Comparison of ENCODE assay signal across 35 cellular contexts in the genomic region with DNA sequence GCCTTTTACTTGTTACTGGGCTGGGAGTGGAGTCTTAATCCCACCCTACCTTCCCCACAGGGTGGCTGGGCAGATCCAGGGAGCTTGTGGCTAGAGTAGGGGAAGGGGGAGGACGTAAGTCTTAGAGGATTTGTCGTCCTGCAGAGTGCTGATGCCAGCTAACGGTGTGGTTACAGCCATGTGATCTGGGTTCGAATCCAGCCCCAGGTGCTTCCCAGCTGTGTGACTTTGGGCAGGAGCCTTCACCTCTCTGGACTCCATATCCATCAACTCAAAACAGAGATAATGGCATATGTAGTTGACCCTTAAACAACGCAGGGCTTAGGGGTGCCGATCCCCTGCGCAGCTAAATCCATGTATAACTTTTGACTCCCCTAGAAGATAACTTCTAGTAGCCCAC.
"Had no signal": no experiment of that assay in that cellular context is flagged by ENCODE, and none has a peak within 500 bp of the region (broad histone marks: within the 10 kb centered on the region; RNA-seq: fewer than 3 reads in every experiment).

No MANE protein-coding gene starts in this region.

- H3K9me3 Mint-ChIP-seq: activated CD4-positive, alpha-beta T cell treated with anti-CD3 and anti-CD28 coated beads, Interleukin-2, amount 10 ng/mL, durations not matched to agents 7 days and 5 days; activated naive CD4-positive, alpha-beta T cell treated with anti-CD3 and anti-CD28 coated beads for 36 hours; activated naive CD8-positive, alpha-beta T cell treated with anti-CD3 and anti-CD28 coated beads, Interleukin-2, amount 50 U/mL, for 24 hours; activated T-cell treated with anti-CD3 and anti-CD28 coated beads, Interleukin-2, amount 50 U/mL, for 24 hours; activated T-helper 2 cell treated with anti-CD3 and anti-CD28 coated beads, Interferon-gamma antibody, Interleukin-2, Interleukin-4, amounts not matched to agents 10 μg/mL and 5 μg/mL and 100 μg/mL, durations not matched to agents 14 hours and 24 hours and 36 hours; T-helper 1 cell treated with Interleukin-12 subunit alpha and Interleukin-12 subunit beta and Interleukin-4 antibody, amounts not matched to agents 30 μg/mL and 1 μg/mL, for 36 hours; T-helper 2 cell treated with Interferon-gamma antibody and Interleukin-4, amounts not matched to agents 5 μg/mL and 100 μg/mL, for 36 hours had no signal

- H3K36me3 Mint-ChIP-seq: activated naive CD8-positive, alpha-beta T cell had no signal

- H3K27ac ChIP-seq: Peyer's patch, SJSA1 had no signal

- H3K4me1 Mint-ChIP-seq: activated CD4-positive, alpha-beta T cell treated with anti-CD3 and anti-CD28 coated beads for 36 hours; activated CD4-positive, alpha-beta T cell treated with anti-CD3 and anti-CD28 coated beads, Interleukin-2, amount 10 ng/mL, durations not matched to agents 7 days and 5 days; activated naive CD8-positive, alpha-beta T cell treated with anti-CD3 and anti-CD28 coated beads, Interleukin-2, amount 50 U/mL, for 24 hours had no signal

- FAIRE-seq: TTC549 had no signal

- H3K4me2 ChIP-seq: SK-N-SH had no signal

- H3K4me3 ChIP-seq: MG63, Peyer's patch, SJSA1 had no signal

- H3K27me3 Mint-ChIP-seq: activated CD4-positive, alpha-beta T cell treated with anti-CD3 and anti-CD28 coated beads for 36 hours; activated CD4-positive, alpha-beta T cell treated with anti-CD3 and anti-CD28 coated beads, Interleukin-2, amount 10 ng/mL, durations not matched to agents 7 days and 5 days; activated naive CD8-positive, alpha-beta T cell; activated naive CD8-positive, alpha-beta T cell treated with anti-CD3 and anti-CD28 coated beads, Interleukin-2, amount 50 U/mL, for 24 hours; activated T-cell treated with anti-CD3 and anti-CD28 coated beads, Interleukin-2, amount 50 U/mL, for 24 hours had no signal

- H3K27me3 ChIP-seq: MG63, Peyer's patch, SJSA1 had no signal

- H3K4me1 ChIP-seq: Peyer's patch, SJSA1 had no signal

- H3K4me3 Mint-ChIP-seq: activated CD4-positive, alpha-beta T cell treated with anti-CD3 and anti-CD28 coated beads for 36 hours; activated CD4-positive, alpha-beta T cell treated with anti-CD3 and anti-CD28 coated beads, Interleukin-2, amount 10 ng/mL, durations not matched to agents 7 days and 5 days; activated CD8-positive, alpha-beta T cell treated with anti-CD3 and anti-CD28 coated beads, Interleukin-2, amount 10 ng/mL, durations not matched to agents 7 days and 5 days; activated naive CD4-positive, alpha-beta T cell treated with anti-CD3 and anti-CD28 coated beads for 36 hours; activated naive CD8-positive, alpha-beta T cell; activated naive CD8-positive, alpha-beta T cell treated with anti-CD3 and anti-CD28 coated beads, Interleukin-2, amount 50 U/mL, for 24 hours; activated T-cell treated with anti-CD3 and anti-CD28 coated beads, Interleukin-2, amount 50 U/mL, for 24 hours; T-helper 1 cell treated with Interleukin-12 subunit alpha and Interleukin-12 subunit beta and Interleukin-4 antibody, amounts not matched to agents 30 μg/mL and 1 μg/mL, for 36 hours; T-helper 2 cell treated with Interferon-gamma antibody and Interleukin-4, amounts not matched to agents 5 μg/mL and 100 μg/mL, for 36 hours had no signal

- H3K9me3 ChIP-seq: MG63, Peyer's patch, SJSA1, SK-N-SH had no signal

- H3K9ac ChIP-seq: SK-N-SH had no signal

- H3K36me3 ChIP-seq: MG63, Peyer's patch had no signal

- ATAC-seq: activated CD4-positive, alpha-beta T cell treated with anti-CD3 and anti-CD28 coated beads for 36 hours; activated CD4-positive, CD25-positive, alpha-beta regulatory T cell treated with anti-CD3 and anti-CD28 coated beads, Interleukin-2, amount 50 U/mL, for 24 hours; activated CD8-positive, alpha-beta T cell treated with anti-CD3 and anti-CD28 coated beads, Interleukin-2, amount 10 ng/mL, durations not matched to agents 7 days and 5 days; activated naive CD8-positive, alpha-beta T cell treated with anti-CD3 and anti-CD28 coated beads, Interleukin-2, amount 50 U/mL, for 24 hours; PC-3 had no signal

- H3K27ac Mint-ChIP-seq: activated CD4-positive, alpha-beta T cell treated with anti-CD3 and anti-CD28 coated beads for 36 hours; activated CD4-positive, alpha-beta T cell treated with anti-CD3 and anti-CD28 coated beads, Interleukin-2, amount 10 ng/mL, durations not matched to agents 7 days and 5 days; activated CD8-positive, alpha-beta T cell treated with anti-CD3 and anti-CD28 coated beads, Interleukin-2, amount 10 ng/mL, durations not matched to agents 7 days and 5 days; activated naive CD4-positive, alpha-beta T cell treated with anti-CD3 and anti-CD28 coated beads for 36 hours; activated naive CD8-positive, alpha-beta T cell; activated naive CD8-positive, alpha-beta T cell treated with anti-CD3 and anti-CD28 coated beads, Interleukin-2, amount 50 U/mL, for 24 hours; activated T-cell treated with anti-CD3 and anti-CD28 coated beads, Interleukin-2, amount 50 U/mL, for 24 hours; activated T-helper 2 cell treated with anti-CD3 and anti-CD28 coated beads, Interferon-gamma antibody, Interleukin-2, Interleukin-4, amounts not matched to agents 10 μg/mL and 5 μg/mL and 100 μg/mL, durations not matched to agents 14 hours and 24 hours and 36 hours; T-helper 1 cell treated with Interleukin-12 subunit alpha and Interleukin-12 subunit beta and Interleukin-4 antibody, amounts not matched to agents 30 μg/mL and 1 μg/mL, for 36 hours; T-helper 2 cell treated with Interferon-gamma antibody and Interleukin-4, amounts not matched to agents 5 μg/mL and 100 μg/mL, for 36 hours had no signal

- DNase-seq: activated CD4-positive, alpha-beta T cell treated with anti-CD3 and anti-CD28 coated beads for 36 hours; activated CD4-positive, alpha-beta T cell treated with anti-CD3 and anti-CD28 coated beads, Interleukin-2, amount 10 ng/mL, durations not matched to agents 7 days and 5 days; activated CD4-positive, alpha-beta T cell treated with anti-CD3 and anti-CD28 coated beads, Interleukin-2, amount 50 U/mL, for 48 hours; activated CD8-positive, alpha-beta T cell treated with anti-CD3 and anti-CD28 coated beads, Interleukin-2, amount 10 ng/mL, durations not matched to agents 7 days and 5 days; activated gamma-delta T cell; activated naive CD4-positive, alpha-beta T cell treated with anti-CD3 and anti-CD28 coated beads for 36 hours; activated naive CD8-positive, alpha-beta T cell treated with anti-CD3 and anti-CD28 coated beads, Interleukin-2, amount 50 U/mL, for 24 hours; activated T-cell treated with anti-CD3 and anti-CD28 coated beads, Interleukin-2, amount 50 U/mL, for 24 hours; aorta; Karpas-422; KBM-7; MG63; NCI-H1048; NCI-H1105 treated with DMSO at 0.1 percent for 48 hours; NCI-H1436; NCI-H1694; NCI-H1930; NCI-H2081 treated with DMSO at 0.1 percent for 48 hours; NCI-H226; NCI-H446 treated with DMSO at 0.1 percent for 48 hours; NCI-H524; NCI-H748 treated with DMSO at 0.1 percent for 48 hours; NK-92 treated with Interleukin-12 subunit alpha and Interleukin-12 subunit beta, amount 100 ng/mL, for 24 hours; PC-3; Peyer's patch; RPMI8226; SHP77 treated with DMSO at 0.1 percent for 48 hours; SK-N-SH had no signal
